29 cellular contexts compared by ENCODE assay signal in genomic region chr19:1646931-1647663, GRCh38. TPM values are rescaled to one million over a fixed set of nuclear protein-coding genes. Genes with fewer than 3 reads are reported as not detected.
DNase-seq lines count a peak whose midpoint lies in the region; FAIRE-seq and TF ChIP-seq lines count a peak whose summit lies in the region.
"Had no signal": no experiment of that assay in that cellular context is flagged by ENCODE, and none has a peak within 500 bp of the region (broad histone marks: within the 10 kb centered on the region; RNA-seq: fewer than 3 reads in every experiment).

No MANE protein-coding gene starts in this region.

- intact Hi-C loops in stomach (cut with DNase I; ENCODE audit: low total_unique reads): loop anchor here (5.0 kb wide), 1 partner anchor 35 kb away; no protein-coding TSS in a partner anchor
- intact Hi-C loops in dorsolateral prefrontal cortex (cut with DNase I): no loop called here

- H3K4me1 ChIP-seq in neural progenitor cell (peaks cover 9% of the 10 kb centered on the region), stomach (peaks cover 11 to 25% (median 19%) of the 10 kb centered on the region in 4 donors)

- H3K36me3 Mint-ChIP-seq in neural progenitor cell: peaks cover 12% of the 10 kb centered on the region
- H3K36me3 Mint-ChIP-seq: natural killer cell treated with Interleukin-12 subunit alpha and Interleukin-12 subunit beta and Interleukin-15 and Interleukin-18, amount 100 ng/mL, for 72 hours had no signal

- no peak overlapping the region for H3K4me3 ChIP-seq in neural progenitor cell
- no peak overlapping the region for H3K4me3 ChIP-seq in stomach
- H3K4me3 ChIP-seq in dorsolateral prefrontal cortex: no peak overlapping the region
- H3K4me3 ChIP-seq: pancreas, upper lobe of left lung had no signal

- H2AFZ ChIP-seq in neural progenitor cell (replicated peaks): no peak overlapping the region

- H3K9me3 ChIP-seq in neural progenitor cell (ENCODE audit: low read depth): no peaks in the 10 kb centered on the region
- no peaks in the 10 kb centered on the region for H3K9me3 ChIP-seq in stomach
- H3K9me3 ChIP-seq: pancreas, upper lobe of left lung had no signal

- peak; percentile 9 for TF ChIP-seq POLR2A in GM15510 (IDR thresholded peaks at IDR 0.05; ENCODE audit: borderline replicate concordance, extremely low read depth, insufficient read length)
- no peak for TF ChIP-seq POLR2A in stomach (IDR thresholded peaks at IDR 0.05)

- no peak for FAIRE-seq in D721Med (lab: Jason Lieb, UNC)
- FAIRE-seq: keratinocyte, pancreas, small intestine had no signal

- peaks cover 6% of the 10 kb centered on the region for H3K36me3 ChIP-seq in neural progenitor cell
- H3K36me3 ChIP-seq in stomach: peaks cover 14 to 77% (median 70%) of the 10 kb centered on the region in 4 donors
- H3K36me3 ChIP-seq: pancreas had no signal

- H3K9me3 Mint-ChIP-seq in neural progenitor cell: peaks cover under 1% of the 10 kb centered on the region
- H3K9me3 Mint-ChIP-seq: activated CD4-positive, alpha-beta T cell treated with anti-CD3 and anti-CD28 coated beads, Interleukin-2, amount 10 ng/mL, durations not matched to agents 7 days and 5 days; activated T-cell treated with anti-CD3 and anti-CD28 coated beads, Interleukin-2, amount 50 U/mL, for 4 hours; natural killer cell treated with Interleukin-12 subunit alpha and Interleukin-12 subunit beta and Interleukin-15 and Interleukin-18, amount 100 ng/mL, for 72 hours had no signal

- peaks cover 19% of the 10 kb centered on the region for H3F3A ChIP-seq in neural progenitor cell (ENCODE audit: low read depth)

- no peak overlapping the region for H3K9ac ChIP-seq in neural progenitor cell

- peaks cover 100% of the 10 kb centered on the region for H3K79me2 ChIP-seq in neural progenitor cell (ENCODE audit: low read depth)

- DNase-seq in D721Med (ENCODE audit: insufficient read length, low spot score) (peak; percentile 83), RWPE1 (ENCODE audit: low spot score) (no peak), neural progenitor cell (ENCODE audit: low spot score) (no peak), hippocampal formation (lab: John Stamatoyannopoulos, UW) (no peak), stomach (no peak), dorsolateral prefrontal cortex (no peak)
- DNase-seq: activated CD4-positive, alpha-beta T cell treated with anti-CD3 and anti-CD28 coated beads, Interleukin-2, amount 10 ng/mL, durations not matched to agents 7 days and 5 days; activated gamma-delta T cell treated with Interleukin-2 at 50 U/mL for 16 hours; activated T-cell treated with anti-CD3 and anti-CD28 coated beads, Interleukin-2, amount 50 U/mL, for 4 hours; EL; glutamatergic neuron; MV-4-11; NCI-H146; NCI-H446 treated with DMSO at 0.1 percent for 48 hours; NCI-H82; PC-3; retina; SHP77 treated with DMSO at 0.1 percent for 48 hours; small intestine; stimulated activated CD8-positive, alpha-beta memory T cell treated with anti-CD3 and anti-CD28 coated beads, Interleukin-4, amount 100 ng/mL, for 48 hours; substantia nigra; T1000 had no signal

- H3K27ac ChIP-seq in RWPE1 (peak overlapping the region; percentile 93), neural progenitor cell (no peak overlapping the region), stomach (no peak overlapping the region), dorsolateral prefrontal cortex (no peak overlapping the region)
- H3K27ac ChIP-seq: HL-60, pancreas, upper lobe of left lung had no signal

- H3K4me1 Mint-ChIP-seq in neural progenitor cell: peaks cover 8% of the 10 kb centered on the region

- no peak overlapping the region for H3K4me2 ChIP-seq in neural progenitor cell

- no peaks in the 10 kb centered on the region for H3K27me3 ChIP-seq in neural progenitor cell
- H3K27me3 ChIP-seq in stomach: peaks cover 0 to 5% (median 0%) of the 10 kb centered on the region in 3 donors
- no peaks in the 10 kb centered on the region for H3K27me3 ChIP-seq in dorsolateral prefrontal cortex
- H3K27me3 ChIP-seq: pancreas, upper lobe of left lung had no signal

- peaks cover 90% of the 10 kb centered on the region for H4K20me1 ChIP-seq in neural progenitor cell (ENCODE audit: low read depth)

- POLR2A ChIA-PET in RWPE1 (lab: Yijun Ruan, JAX; ENCODE audit: low non-redundant PET): no interaction called here

- WGBS in stomach, 5 donors: 86 to 93% (median 90%) methylated on average over 27 to 29 of the region's 29 CpGs

- TF ChIP-seq CTCF in D721Med (IDR thresholded peaks at IDR 0.05; ENCODE audit: insufficient read depth, missing control alignments) (no peak), RWPE1 (conservative IDR thresholded peaks at IDR 0.05; ENCODE audit: low read depth) (no peak), neural progenitor cell (IDR thresholded peaks at IDR 0.05) (no peak), stomach (IDR thresholded peaks at IDR 0.05) (no peak), dorsolateral prefrontal cortex (IDR thresholded peaks at IDR 0.05 in 54 of 56, conservative IDR thresholded peaks at IDR 0.05 in 2 of 56; ENCODE audit: low read depth in 1 of 56, partially characterized antibody in 56 of 56) (no peak)

- peak overlapping the region; percentile 35 for H3K4me3 Mint-ChIP-seq in neural progenitor cell
- H3K4me3 Mint-ChIP-seq: activated CD4-positive, alpha-beta T cell treated with anti-CD3 and anti-CD28 coated beads, Interleukin-2, amount 10 ng/mL, durations not matched to agents 7 days and 5 days; activated T-cell treated with anti-CD3 and anti-CD28 coated beads, Interleukin-2, amount 50 U/mL, for 4 hours; CD14-positive monocyte; natural killer cell treated with Interleukin-12 subunit alpha and Interleukin-12 subunit beta and Interleukin-15 and Interleukin-18, amount 100 ng/mL, for 72 hours had no signal

- peaks cover 6% of the 10 kb centered on the region for H3K27me3 Mint-ChIP-seq in neural progenitor cell (ENCODE audit: insufficient read depth, low read depth)
- H3K27me3 Mint-ChIP-seq: activated CD4-positive, alpha-beta T cell treated with anti-CD3 and anti-CD28 coated beads, Interleukin-2, amount 10 ng/mL, durations not matched to agents 7 days and 5 days; natural killer cell treated with Interleukin-12 subunit alpha and Interleukin-12 subunit beta and Interleukin-15 and Interleukin-18, amount 100 ng/mL, for 72 hours had no signal

- TF ChIP-seq EP300 in stomach (IDR thresholded peaks at IDR 0.05): no peak

- CTCF ChIA-PET in RWPE1 (lab: Yijun Ruan, JAX): interaction anchor here (0.6 to 0.7 kb wide), 2 partner anchors 10 to 17 kb away, joined by 4 to 5 read pairs; no protein-coding TSS in a partner anchor

- H3K27ac Mint-ChIP-seq in neural progenitor cell: no peak overlapping the region
- H3K27ac Mint-ChIP-seq: activated CD4-positive, alpha-beta T cell treated with anti-CD3 and anti-CD28 coated beads, Interleukin-2, amount 10 ng/mL, durations not matched to agents 7 days and 5 days; natural killer cell treated with Interleukin-12 subunit alpha and Interleukin-12 subunit beta and Interleukin-15 and Interleukin-18, amount 100 ng/mL, for 72 hours had no signal

RNA-seq across cellular contexts. Expression of gene TCF3, which starts 5.3 kb away (rescaled TPM):
- total RNA-seq in neural progenitor cell (ENCODE audit: low replicate concordance): 131 and 332 TPM in 2 replicates
- total RNA-seq in stomach: 10 to 100 TPM; 12.8 to 90.2 (median 34.8) TPM
- 10 to 100 TPM; 30.2 to 34.6 (median 33.7) TPM for polyA plus RNA-seq in stomach
- total RNA-seq in dorsolateral prefrontal cortex: 10 to 100 TPM; 15.2 to 51.5 (median 25.4) TPM

RNA-seq across cellular contexts. Expression of gene UQCR11, which starts 41.8 kb away (rescaled TPM):
- total RNA-seq in neural progenitor cell (ENCODE audit: low replicate concordance) (37.4 and 51.4 TPM in 2 replicates), stomach (100 to 1,000 TPM in 3 of 5 donors, 10 to 100 TPM in 2; 32.2 to 659 (median 151) TPM), dorsolateral prefrontal cortex (100 to 1,000 TPM; 112 to 243 (median 173) TPM)
- polyA plus RNA-seq in stomach: 100 to 1,000 TPM; 140 to 217 (median 191) TPM

RNA-seq across cellular contexts. Expression of gene MBD3, which starts 54.4 kb away (rescaled TPM):
- total RNA-seq in neural progenitor cell (ENCODE audit: low replicate concordance) (34.2 and 117 TPM in 2 replicates), stomach (100 to 1,000 TPM in 1 of 5 donors, 10 to 100 TPM in 4; 39.8 to 154 (median 46.2) TPM), dorsolateral prefrontal cortex (100 to 1,000 TPM in 24 of 120 experiments, 10 to 100 TPM in 96; 59.7 to 192 (median 85.4) TPM)
- 100 to 1,000 TPM in 1 of 3 donors, 10 to 100 TPM in 2; 53.2 to 107 (median 61.6) TPM for polyA plus RNA-seq in stomach
